ENCODE assay signal across 4 cellular contexts in genomic region chr7:142815099-142815498, GRCh38.
TF ChIP-seq lines count a peak whose summit lies in the region.

No MANE protein-coding gene starts in this region.

TF ChIP-seq in GM23338, 12 proteins besides CTCF, POLR2A, EP300 and RAD21:
- TF ChIP-seq ZNF331 (CRISPR knock-in tag; IDR thresholded peaks at IDR 0.05; ENCODE audit: low read depth) (no peak), JUNB (IDR thresholded peaks at IDR 0.05; ENCODE audit: unreplicated experiment) (no peak), EZH2 (IDR thresholded peaks at IDR 0.05; ENCODE audit: low read depth, unreplicated experiment) (no peak), NANOG (IDR thresholded peaks at IDR 0.05; ENCODE audit: borderline replicate concordance) (no peak)
TF ChIP-seq in GM23338: peak in this region for 0.

TF ChIP-seq in SK-N-SH, 30 proteins besides CTCF, POLR2A, EP300 and RAD21:
- peak; percentile 37; the same call in 1 of the 2 replicates for TF ChIP-seq MXI1 (IDR thresholded peaks at IDR 0.05; ENCODE audit: low read depth, low read length)
- TF ChIP-seq GATA2 (CRISPR knock-in tag; IDR thresholded peaks at IDR 0.05): peak; percentile 81
- TF ChIP-seq FOXJ3 (CRISPR knock-in tag; IDR thresholded peaks at IDR 0.05): no peak

TF ChIP-seq in neural cell, 6 proteins besides CTCF, POLR2A, EP300 and RAD21:
- TF ChIP-seq REST (IDR thresholded peaks at IDR 0.05; ENCODE audit: borderline replicate concordance) (no peak), TAF1 (IDR thresholded peaks at IDR 0.05; ENCODE audit: low read depth) (no peak), POLR2AphosphoS5 (IDR thresholded peaks at IDR 0.05) (peak; percentile 70), MXI1 (conservative IDR thresholded peaks at IDR 0.05; ENCODE audit: poor library complexity, severe bottlenecking) (no peak), SMC3 (conservative IDR thresholded peaks at IDR 0.05; ENCODE audit: poor library complexity) (no peak), EZH2 (IDR thresholded peaks at IDR 0.05; ENCODE audit: borderline replicate concordance, insufficient read depth, low read length, poor library complexity, severe bottlenecking) (no peak)

TF ChIP-seq in HepG2, 621 proteins besides CTCF, POLR2A, EP300 and RAD21:
- TF ChIP-seq ELF4 (CRISPR knock-in tag; IDR thresholded peaks at IDR 0.05; ENCODE audit: borderline replicate concordance) (no peak), ZNF780A (CRISPR knock-in tag; IDR thresholded peaks at IDR 0.05) (no peak), KDM1A (CRISPR knock-in tag; IDR thresholded peaks at IDR 0.05) (no peak), KDM5A (IDR thresholded peaks at IDR 0.05; ENCODE audit: borderline replicate concordance, low read length) (no peak), USF2 (IDR thresholded peaks at IDR 0.05; ENCODE audit: low read depth, low read length) (no peak), USF2 (CRISPR knock-in tag; IDR thresholded peaks at IDR 0.05; ENCODE audit: borderline replicate concordance) (no peak), ATF7 (IDR thresholded peaks at IDR 0.05) (no peak), ATF7 (CRISPR knock-in tag; IDR thresholded peaks at IDR 0.05) (no peak), KDM2A (CRISPR knock-in tag; IDR thresholded peaks at IDR 0.05; ENCODE audit: borderline replicate concordance, low read depth) (no peak), CEBPG (CRISPR knock-in tag; IDR thresholded peaks at IDR 0.05) (no peak), MTA1 (CRISPR knock-in tag; IDR thresholded peaks at IDR 0.05; ENCODE audit: borderline replicate concordance) (no peak), ZNF691 (CRISPR knock-in tag; IDR thresholded peaks at IDR 0.05; ENCODE audit: borderline replicate concordance, low read depth) (no peak), ZNF879 (CRISPR knock-in tag; IDR thresholded peaks at IDR 0.05) (no peak), ZFY (CRISPR knock-in tag; IDR thresholded peaks at IDR 0.05) (no peak), RBAK (CRISPR knock-in tag; IDR thresholded peaks at IDR 0.05) (no peak), ZNF577 (CRISPR knock-in tag; IDR thresholded peaks at IDR 0.05; ENCODE audit: borderline replicate concordance, low read depth) (no peak), EED (CRISPR knock-in tag; IDR thresholded peaks at IDR 0.05) (no peak)
